8 cellular contexts compared by ENCODE assay signal in genomic region chr3:122092460-122093165, GRCh38. TPM values are rescaled to one million over a fixed set of nuclear protein-coding genes. Genes with fewer than 3 reads are reported as not detected.
DNase-seq lines count a peak whose midpoint lies in the region; ATAC-seq and TF ChIP-seq lines count a peak whose summit lies in the region.

No MANE protein-coding gene starts in this region.

- no peaks in the 10 kb centered on the region for H3K27me3 Mint-ChIP-seq in type B pancreatic cell

- H3K36me3 Mint-ChIP-seq in type B pancreatic cell, result no peaks in the 10 kb centered on the region

- H3K79me2 ChIP-seq in OCI-LY1 (ENCODE audit: insufficient read depth, low read length), result no peaks in the 10 kb centered on the region; the same call in 1 of the 2 replicates

- H3K27ac ChIP-seq in OCI-LY1 (ENCODE audit: low read depth, low read length, poor library complexity, severe bottlenecking) (peak overlapping the region; percentile 76), gastrocnemius medialis (no peak overlapping the region)

- H3K9me3 ChIP-seq in OCI-LY1 (ENCODE audit: low read length) (no peaks in the 10 kb centered on the region), gastrocnemius medialis (no peaks in the 10 kb centered on the region)

- no peaks in the 10 kb centered on the region for H3K4me1 Mint-ChIP-seq in type B pancreatic cell (ENCODE audit: unreplicated experiment)

- no peak for TF ChIP-seq POLR2A in gastrocnemius medialis (IDR thresholded peaks at IDR 0.05)

- H3K9me2 ChIP-seq in OCI-LY1 (ENCODE audit: low read depth, low read length), result no peaks in the 10 kb centered on the region

- no peak overlapping the region for H3K27ac Mint-ChIP-seq in type B pancreatic cell

- no peaks in the 10 kb centered on the region for H3K27me3 ChIP-seq in OCI-LY1 (ENCODE audit: insufficient read depth, low read length)
- H3K27me3 ChIP-seq in gastrocnemius medialis, result no peaks in the 10 kb centered on the region

- H2AFZ ChIP-seq in OCI-LY1 (ENCODE audit: low read length), result no peak overlapping the region

- no peaks in the 10 kb centered on the region for H4K20me1 ChIP-seq in OCI-LY1 (ENCODE audit: insufficient read depth, low read length)

- peak; percentile 70 for TF ChIP-seq CTCF in GM20000 (IDR thresholded peaks at IDR 0.05; ENCODE audit: extremely low read depth, missing control alignments)
- peak; percentile 92 for TF ChIP-seq CTCF in OCI-LY1 (IDR thresholded peaks at IDR 0.05; ENCODE audit: low read length)
- peak; percentile 45 for TF ChIP-seq CTCF in type B pancreatic cell (conservative IDR thresholded peaks at IDR 0.05)
- TF ChIP-seq CTCF in gastrocnemius medialis (IDR thresholded peaks at IDR 0.05 in 4 of 5, conservative IDR thresholded peaks at IDR 0.05 in 1 of 5), result no peak

- intact Hi-C loops in gastrocnemius medialis (cut with DNase I; ENCODE audit: low total_unique reads), result loop anchor here (10.0 kb wide), 1 partner anchor 162 kb away; no protein-coding TSS in a partner anchor

- no peak overlapping the region for H3K9ac ChIP-seq in OCI-LY1 (ENCODE audit: low read length)

- ATAC-seq in left lobe of liver, result peak; percentile 46
- no peak for ATAC-seq in gastrocnemius medialis
- no peak for ATAC-seq in HG03565 (IDR thresholded peaks at IDR 0.05; ENCODE audit: unreplicated experiment)

- no peak overlapping the region for H3K4me3 ChIP-seq in OCI-LY1 (ENCODE audit: low read depth, low read length, poor library complexity, severe bottlenecking)
- H3K4me3 ChIP-seq in gastrocnemius medialis, result no peak overlapping the region

- H3F3A ChIP-seq in OCI-LY1 (ENCODE audit: insufficient read depth, low read length), result no peaks in the 10 kb centered on the region

- H3K4me1 ChIP-seq in OCI-LY1 (ENCODE audit: insufficient read depth, low read length, severe bottlenecking), result peaks cover 64% of the 10 kb centered on the region
- H3K4me1 ChIP-seq in gastrocnemius medialis, result no peaks in the 10 kb centered on the region

- in situ Hi-C loops in gastrocnemius medialis (cut with MboI; ENCODE audit: low sequenced_read_pairs in 4 of 4), result no loop called here

- no peaks in the 10 kb centered on the region for H3K9me3 Mint-ChIP-seq in type B pancreatic cell

- H3K4me2 ChIP-seq in OCI-LY1 (ENCODE audit: low read length), result peak overlapping the region; percentile 47; the same call in 1 of the 2 replicates

- no peak overlapping the region for H3K4me3 Mint-ChIP-seq in type B pancreatic cell

- H3K36me3 ChIP-seq in OCI-LY1 (ENCODE audit: insufficient read depth, low read length) (peaks cover 11% of the 10 kb centered on the region), gastrocnemius medialis (no peaks in the 10 kb centered on the region)

- DNase-seq in AML-193 (lab: John Stamatoyannopoulos, UW), result peak; percentile 43 to 47
- peak; percentile 50 for DNase-seq in GM20000 (ENCODE audit: low spot score)
- DNase-seq in activated naive CD4-positive, alpha-beta T cell treated with anti-CD3 and anti-CD28 coated beads, Interleukin-2, amount 50 U/mL, for 16 hours, result peak; percentile 31
- no peak for DNase-seq in left lobe of liver (ENCODE audit: low spot score)
- DNase-seq in type B pancreatic cell (ENCODE audit: extremely low spot score, unreplicated experiment), result no peak
- no peak for DNase-seq in gastrocnemius medialis

RNA-seq across cellular contexts. Expression of gene CD86, which starts 37.5 kb away (rescaled TPM):
- total RNA-seq in left lobe of liver, result 1.4 TPM
- total RNA-seq in type B pancreatic cell (ENCODE audit: low replicate concordance), result not detected in 2 replicates
- 1 to 10 TPM in 3 of 4 donors, under 1 TPM in 1; 0.92 to 2.4 (median 1.6) TPM for total RNA-seq in gastrocnemius medialis

Comparison
In these comparisons a context has a peak if more than half of its experiments do, and no peak if none do; other contexts are left out.
1. DNase-seq: peak in AML-193 (2 of 2), GM20000 (single experiment) and activated naive CD4-positive, alpha-beta T cell treated with anti-CD3 and anti-CD28 coated beads, Interleukin-2, amount 50 U/mL, for 16 hours (single experiment); none in left lobe of liver (single experiment), type B pancreatic cell (single experiment) and gastrocnemius medialis (0 of 2).
2. CTCF ChIP-seq: peak in GM20000 (single experiment), OCI-LY1 (single experiment) and type B pancreatic cell (single experiment); none in gastrocnemius medialis (0 of 5).